Comparison of ENCODE assay signal across 31 cellular contexts in the genomic region with DNA sequence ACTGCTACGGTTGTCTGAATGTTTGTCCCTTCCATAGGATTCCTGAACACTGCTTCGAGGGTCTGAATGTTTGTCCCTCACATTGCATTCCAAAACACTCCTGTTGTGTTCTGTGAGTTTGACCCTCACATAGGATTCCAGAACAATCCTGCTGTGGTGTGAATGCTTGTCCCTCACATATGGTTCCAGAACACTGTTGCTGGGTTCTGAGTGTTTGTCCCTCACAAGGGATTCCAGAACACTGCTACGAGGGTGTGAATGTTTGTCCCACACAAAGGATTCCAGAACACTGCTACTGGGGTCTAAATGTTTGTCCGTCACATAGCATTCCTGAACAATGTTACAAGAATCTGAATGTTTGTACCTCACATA.
"Had no signal": no experiment of that assay in that cellular context is flagged by ENCODE, and none has a peak within 500 bp of the region (broad histone marks: within the 10 kb centered on the region; RNA-seq: fewer than 3 reads in every experiment).

No MANE protein-coding gene starts in this region.

- H3K36me3 ChIP-seq: colonic mucosa, esophagus squamous epithelium, heart right ventricle, left ventricle myocardium inferior, lower lobe of right lung, neutrophil, sigmoid colon, stomach, tibial artery had no signal

- H3K4me1 Mint-ChIP-seq: memory B cell; mesothelial cell of epicardium; naive B cell; neural crest cell; stimulated activated effector memory CD8-positive, alpha-beta T cell treated with anti-CD3 and anti-CD28 coated beads, Interleukin-12 subunit alpha, Interleukin-12 subunit beta, amount 100 ng/mL, for 72 hours had no signal

- H3K36me3 Mint-ChIP-seq: stimulated activated effector memory CD8-positive, alpha-beta T cell treated with anti-CD3 and anti-CD28 coated beads, Interleukin-12 subunit alpha, Interleukin-12 subunit beta, amount 100 ng/mL, for 72 hours; type B pancreatic cell had no signal

- H3K9me3 ChIP-seq: testis had no signal

- H3K27ac Mint-ChIP-seq: dendritic cell treated with granulocyte-macrophage colony-stimulating factor and Interleukin-4, amounts not matched to agents 40 ng/mL and 50 ng/mL, for 4 days; memory B cell; mesothelial cell of epicardium; naive B cell; natural killer cell treated with Interleukin-12 subunit alpha and Interleukin-12 subunit beta and Interleukin-15 and Interleukin-18, amount 100 ng/mL, for 72 hours; progenitor cell of endocrine pancreas; stimulated activated effector memory CD8-positive, alpha-beta T cell treated with anti-CD3 and anti-CD28 coated beads, Interleukin-12 subunit alpha, Interleukin-12 subunit beta, amount 100 ng/mL, for 72 hours; type B pancreatic cell had no signal

- ATAC-seq: left colon; lower lobe of right lung; mucosa of descending colon; natural killer cell treated with Interleukin-12 subunit alpha and Interleukin-12 subunit beta and Interleukin-15 and Interleukin-18, amount 100 ng/mL, for 72 hours; stimulated activated effector memory CD8-positive, alpha-beta T cell treated with anti-CD3 and anti-CD28 coated beads, Interleukin-12 subunit alpha, Interleukin-12 subunit beta, amount 100 ng/mL, for 72 hours had no signal

- H3K4me3 Mint-ChIP-seq: dendritic cell treated with granulocyte-macrophage colony-stimulating factor and Interleukin-4, amounts not matched to agents 40 ng/mL and 50 ng/mL, for 4 days; memory B cell; mesothelial cell of epicardium; naive B cell; natural killer cell treated with Interleukin-12 subunit alpha and Interleukin-12 subunit beta and Interleukin-15 and Interleukin-18, amount 100 ng/mL, for 72 hours; neural crest cell; stimulated activated effector memory CD8-positive, alpha-beta T cell treated with anti-CD3 and anti-CD28 coated beads, Interleukin-12 subunit alpha, Interleukin-12 subunit beta, amount 100 ng/mL, for 72 hours; type B pancreatic cell had no signal

- DNase-seq: colonic mucosa; effector CD8-positive, alpha-beta T cell; esophagus squamous epithelium; foreskin melanocyte; glutamatergic neuron; heart right ventricle; hippocampal formation; kidney glomerular epithelial cell; left colon; left ventricle myocardium inferior; lower lobe of right lung; mucosa of descending colon; naive B cell; sigmoid colon; stimulated activated CD4-positive, alpha-beta T cell treated with anti-CD3 and anti-CD28 coated beads, Interleukin-2, amount 100 ng/mL, for 24 hours; stimulated activated CD4-positive, alpha-beta T cell treated with anti-CD3 and anti-CD28 coated beads, Interleukin-4, amount 100 ng/mL, for 24 hours; stimulated activated naive CD4-positive, alpha-beta T cell treated with Interleukin-2 at 50 U/mL for 16 hours; stomach; substantia nigra; testis; tibial artery had no signal

- H3K4me3 ChIP-seq: colonic mucosa, esophagus squamous epithelium, heart right ventricle, left ventricle myocardium inferior, lower lobe of right lung, mucosa of descending colon, sigmoid colon, stomach, testis, tibial artery had no signal

- H3K27me3 Mint-ChIP-seq: dendritic cell treated with granulocyte-macrophage colony-stimulating factor and Interleukin-4, amounts not matched to agents 40 ng/mL and 50 ng/mL, for 4 days; memory B cell; naive B cell; natural killer cell treated with Interleukin-12 subunit alpha and Interleukin-12 subunit beta and Interleukin-15 and Interleukin-18, amount 100 ng/mL, for 72 hours; progenitor cell of endocrine pancreas; type B pancreatic cell had no signal

- H3K27me3 ChIP-seq: colonic mucosa, esophagus squamous epithelium, heart right ventricle, neutrophil, sigmoid colon, stomach, testis, tibial artery had no signal

- H3K4me1 ChIP-seq: colonic mucosa, esophagus squamous epithelium, heart right ventricle, left ventricle myocardium inferior, lower lobe of right lung, parathyroid adenoma, sigmoid colon, stomach, testis, tibial artery had no signal

- H3K9ac ChIP-seq: parathyroid adenoma had no signal

- H3K27ac ChIP-seq: colonic mucosa, esophagus squamous epithelium, heart right ventricle, left ventricle myocardium inferior, lower lobe of right lung, neutrophil, parathyroid adenoma, sigmoid colon, stomach, testis, tibial artery had no signal
